ENCODE assay signal across 21 cellular contexts in genomic region chr13:53382008-53382407, GRCh38.
"Had no signal": no experiment of that assay in that cellular context is flagged by ENCODE, and none has a peak within 500 bp of the region (broad histone marks: within the 10 kb centered on the region; RNA-seq: fewer than 3 reads in every experiment).

No MANE protein-coding gene starts in this region.

- DNase-seq: activated B cell treated with CpG ODN at 0.5 μM for 24 hours; activated CD4-positive, alpha-beta T cell treated with anti-CD3 and anti-CD28 coated beads, Interleukin-2, amount 10 ng/mL, durations not matched to agents 24 days and 14 days; activated CD8-positive, alpha-beta memory T cell treated with anti-CD3 and anti-CD28 coated beads for 24 hours; activated naive CD4-positive, alpha-beta T cell; anterior cingulate cortex; brain microvascular endothelial cell; cortex of kidney; effector CD8-positive, alpha-beta T cell; foreskin fibroblast; hippocampal formation; left cardiac atrium; lower lobe of right lung; midbrain; ovary; spleen; stimulated activated CD4-positive, alpha-beta T cell treated with anti-CD3 and anti-CD28 coated beads, Interleukin-2, amount 100 ng/mL, for 24 hours; T-helper 2 cell had no signal

- H3K9me3 Mint-ChIP-seq: activated CD4-positive, alpha-beta T cell treated with anti-CD3 and anti-CD28 coated beads, Interleukin-2, amount 10 ng/mL, durations not matched to agents 24 days and 14 days had no signal

- H3K27me3 ChIP-seq: brain microvascular endothelial cell, ovary, spleen had no signal

- H3K27ac ChIP-seq: brain microvascular endothelial cell, lower lobe of right lung, ovary, spleen had no signal

- H3K9me3 ChIP-seq: lower lobe of right lung, ovary had no signal

- H3K4me3 Mint-ChIP-seq: activated B cell treated with CpG ODN at 0.5 μM for 24 hours; activated CD4-positive, alpha-beta T cell treated with anti-CD3 and anti-CD28 coated beads, Interleukin-2, amount 10 ng/mL, durations not matched to agents 24 days and 14 days; activated T-helper 1 cell treated with anti-CD3 and anti-CD28 coated beads, Interleukin-12 subunit alpha, Interleukin-12 subunit beta, Interleukin-2, Interleukin-4 antibody, amounts not matched to agents 30 ng/mL and 10 ng/mL and 1 ng/mL, durations not matched to agents 14 hours and 24 hours and 36 hours; neural crest cell; stimulated activated effector memory CD8-positive, alpha-beta T cell treated with anti-CD3 and anti-CD28 coated beads, Interleukin-12 subunit alpha, Interleukin-12 subunit beta, amount 100 ng/mL, for 72 hours had no signal

- H3K4me1 ChIP-seq: lower lobe of right lung, spleen had no signal

- ATAC-seq: left cardiac atrium; lower lobe of right lung; sciatic nerve; stimulated activated effector memory CD8-positive, alpha-beta T cell treated with anti-CD3 and anti-CD28 coated beads, Interleukin-12 subunit alpha, Interleukin-12 subunit beta, amount 100 ng/mL, for 72 hours had no signal

- H3K27ac Mint-ChIP-seq: activated B cell treated with CpG ODN at 0.5 μM for 24 hours; activated CD4-positive, alpha-beta T cell treated with anti-CD3 and anti-CD28 coated beads, Interleukin-2, amount 10 ng/mL, durations not matched to agents 24 days and 14 days; activated T-helper 1 cell treated with anti-CD3 and anti-CD28 coated beads, Interleukin-12 subunit alpha, Interleukin-12 subunit beta, Interleukin-2, Interleukin-4 antibody, amounts not matched to agents 30 ng/mL and 10 ng/mL and 1 ng/mL, durations not matched to agents 14 hours and 24 hours and 36 hours; stimulated activated effector memory CD8-positive, alpha-beta T cell treated with anti-CD3 and anti-CD28 coated beads, Interleukin-12 subunit alpha, Interleukin-12 subunit beta, amount 100 ng/mL, for 72 hours had no signal

- H3K4me3 ChIP-seq: lower lobe of right lung, ovary, spleen had no signal

- H3K4me1 Mint-ChIP-seq: activated B cell treated with CpG ODN at 0.5 μM for 24 hours; activated CD4-positive, alpha-beta T cell treated with anti-CD3 and anti-CD28 coated beads, Interleukin-2, amount 10 ng/mL, durations not matched to agents 24 days and 14 days; neural crest cell; stimulated activated effector memory CD8-positive, alpha-beta T cell treated with anti-CD3 and anti-CD28 coated beads, Interleukin-12 subunit alpha, Interleukin-12 subunit beta, amount 100 ng/mL, for 72 hours had no signal

- H3K27me3 Mint-ChIP-seq: activated B cell treated with CpG ODN at 0.5 μM for 24 hours; activated CD4-positive, alpha-beta T cell treated with anti-CD3 and anti-CD28 coated beads, Interleukin-2, amount 10 ng/mL, durations not matched to agents 24 days and 14 days had no signal

- H3K36me3 ChIP-seq: brain microvascular endothelial cell, lower lobe of right lung, ovary, spleen had no signal

- H3K36me3 Mint-ChIP-seq: stimulated activated effector memory CD8-positive, alpha-beta T cell treated with anti-CD3 and anti-CD28 coated beads, Interleukin-12 subunit alpha, Interleukin-12 subunit beta, amount 100 ng/mL, for 72 hours had no signal
